ENCODE assay signal across 1 cellular context in the genomic region with DNA sequence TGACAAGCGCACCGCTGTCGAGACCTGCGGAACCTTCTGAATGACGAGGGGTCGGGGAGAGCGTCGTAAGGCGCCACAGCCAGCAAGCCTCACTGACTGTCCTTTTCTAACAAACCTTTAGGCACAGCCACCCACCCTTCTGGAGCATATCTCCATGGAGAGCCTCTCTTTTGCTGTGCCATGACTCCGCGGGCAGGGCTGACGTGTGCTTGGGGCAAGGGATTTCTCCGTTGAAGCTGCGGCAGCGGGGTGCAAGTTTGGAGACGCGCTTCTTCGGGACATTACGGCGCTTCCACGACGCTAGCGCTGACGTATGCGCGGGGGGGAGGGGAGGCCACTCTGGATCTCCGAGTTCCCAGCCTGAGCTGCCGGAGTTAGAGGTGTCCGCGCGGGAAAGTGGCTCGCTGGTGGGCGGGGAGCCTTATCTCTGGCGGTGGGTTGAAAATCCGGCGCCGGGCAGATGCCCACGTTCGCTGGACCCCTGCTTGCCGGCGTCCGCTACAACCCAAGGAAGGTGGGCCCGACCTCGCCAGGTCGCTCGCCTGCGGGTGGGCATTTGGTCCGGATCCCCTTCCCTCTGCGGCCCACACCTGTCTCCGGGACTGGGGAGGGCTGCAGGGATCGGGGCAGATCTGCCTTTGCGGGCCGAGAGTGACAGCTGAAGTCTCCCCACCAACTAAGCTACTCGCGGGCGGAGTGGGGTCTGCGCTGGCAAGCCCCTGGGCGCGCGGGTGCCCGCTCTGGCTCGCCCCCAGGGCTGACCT.
TF ChIP-seq lines count a peak whose summit lies in the region.

No MANE protein-coding gene starts in this region.

TF ChIP-seq in GM12878, 131 proteins besides CTCF, POLR2A, EP300 and RAD21 (continued from another document and continues in another):
- TF ChIP-seq, protein P1, sequence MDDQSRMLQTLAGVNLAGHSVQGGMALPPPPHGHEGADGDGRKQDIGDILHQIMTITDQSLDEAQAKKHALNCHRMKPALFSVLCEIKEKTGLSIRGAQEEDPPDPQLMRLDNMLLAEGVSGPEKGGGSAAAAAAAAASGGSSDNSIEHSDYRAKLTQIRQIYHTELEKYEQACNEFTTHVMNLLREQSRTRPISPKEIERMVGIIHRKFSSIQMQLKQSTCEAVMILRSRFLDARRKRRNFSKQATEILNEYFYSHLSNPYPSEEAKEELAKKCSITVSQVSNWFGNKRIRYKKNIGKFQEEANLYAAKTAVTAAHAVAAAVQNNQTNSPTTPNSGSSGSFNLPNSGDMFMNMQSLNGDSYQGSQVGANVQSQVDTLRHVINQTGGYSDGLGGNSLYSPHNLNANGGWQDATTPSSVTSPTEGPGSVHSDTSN (IDR thresholded peaks at IDR 0.05; ENCODE audit: insufficient replicate concordance, low read depth, low read length) = no peak
- peak; percentile 56; the same call in 1 of the 2 replicates for TF ChIP-seq ASH2L (IDR thresholded peaks at IDR 0.05; ENCODE audit: borderline replicate concordance, low read depth)
- 0 out of 2 replicates have a peak, but pooled peaks have one; percentile 29 for TF ChIP-seq HCFC1 (IDR thresholded peaks at IDR 0.05; ENCODE audit: low read length)
- TF ChIP-seq FOXM1 (IDR thresholded peaks at IDR 0.05; ENCODE audit: low read depth, low read length) = no peak
- TF ChIP-seq SRF (IDR thresholded peaks at IDR 0.05; ENCODE audit: low read depth in 2 of 2, low read length in 2 of 2) = peak in 1 of 2 experiments; percentile 80; a peak in 1 of 4 replicates
- no peak for TF ChIP-seq ZNF207 (IDR thresholded peaks at IDR 0.05; ENCODE audit: borderline replicate concordance)
- TF ChIP-seq POU2F2 (IDR thresholded peaks at IDR 0.05; ENCODE audit: borderline replicate concordance, low read depth, low read length) = no peak
- TF ChIP-seq CBX5 (IDR thresholded peaks at IDR 0.05; ENCODE audit: low read depth) = peak; percentile 60
- TF ChIP-seq KAT2A (conservative IDR thresholded peaks at IDR 0.05; ENCODE audit: control insufficient read depth, low read depth, low read length) = no peak
- no peak for TF ChIP-seq BMI1 (IDR thresholded peaks at IDR 0.05; ENCODE audit: borderline replicate concordance)
- TF ChIP-seq STAT1 (conservative IDR thresholded peaks at IDR 0.05) = no peak
- no peak for TF ChIP-seq ZBED1 (IDR thresholded peaks at IDR 0.05; ENCODE audit: borderline replicate concordance)
- no peak for TF ChIP-seq ZSCAN29 (IDR thresholded peaks at IDR 0.05)
- no peak for TF ChIP-seq EZH2 (IDR thresholded peaks at IDR 0.05; ENCODE audit: borderline replicate concordance, control insufficient read depth, low read depth, low read length)
- no peak for TF ChIP-seq POLR2AphosphoS2 (IDR thresholded peaks at IDR 0.05; ENCODE audit: low read depth, low read length)
- TF ChIP-seq RUNX3 (IDR thresholded peaks at IDR 0.05; ENCODE audit: low read length) = no peak
- no peak for TF ChIP-seq RAD51 (IDR thresholded peaks at IDR 0.05)
- TF ChIP-seq CUX1 (IDR thresholded peaks at IDR 0.05; ENCODE audit: insufficient replicate concordance, low read depth, low read length) = no peak
- TF ChIP-seq YBX1 (IDR thresholded peaks at IDR 0.05) = no peak
- no peak for TF ChIP-seq HSF1 (IDR thresholded peaks at IDR 0.05; ENCODE audit: low read depth, low read length)
- no peak for TF ChIP-seq ATF3 (IDR thresholded peaks at IDR 0.05; ENCODE audit: borderline replicate concordance, extremely low read depth, low read depth, low read length)
- no peak for TF ChIP-seq IRF3 (IDR thresholded peaks at IDR 0.05)
- no peak for TF ChIP-seq MEF2B (IDR thresholded peaks at IDR 0.05; ENCODE audit: partially characterized antibody, poor library complexity, severe bottlenecking)
- TF ChIP-seq JUNB (IDR thresholded peaks at IDR 0.05) = peak; percentile 31; the same call in 1 of the 2 replicates
- TF ChIP-seq E2F8 (IDR thresholded peaks at IDR 0.05; ENCODE audit: low read depth, partially characterized antibody) = no peak
- no peak for TF ChIP-seq ZBTB33 (IDR thresholded peaks at IDR 0.05)
- peak; percentile 56; the same call in 1 of the 2 replicates for TF ChIP-seq MXI1 (IDR thresholded peaks at IDR 0.05; ENCODE audit: low read depth, low read length)
- TF ChIP-seq RELA (IDR thresholded peaks at IDR 0.05; ENCODE audit: borderline replicate concordance, partially characterized antibody) = peak; percentile 68
- TF ChIP-seq WRNIP1 (IDR thresholded peaks at IDR 0.05; ENCODE audit: borderline replicate concordance, low read depth, low read length) = no peak
- peak; percentile 94 for TF ChIP-seq CHD2 (IDR thresholded peaks at IDR 0.05; ENCODE audit: borderline replicate concordance, low read depth, low read length)
- no peak for TF ChIP-seq SIX5 (IDR thresholded peaks at IDR 0.05; ENCODE audit: low read depth, low read length, severe bottlenecking)
- TF ChIP-seq RB1 (IDR thresholded peaks at IDR 0.05; ENCODE audit: borderline replicate concordance) = peak; percentile 86; the same call in 1 of the 2 replicates
- TF ChIP-seq CEBPB (IDR thresholded peaks at IDR 0.05; ENCODE audit: borderline replicate concordance in 1 of 2, low read depth in 2 of 2, low read length in 2 of 2) = no peak
- no peak for TF ChIP-seq HDAC6 (IDR thresholded peaks at IDR 0.05; ENCODE audit: unreplicated experiment)
- no peak for TF ChIP-seq ZNF592 (IDR thresholded peaks at IDR 0.05)
- TF ChIP-seq HDGF (IDR thresholded peaks at IDR 0.05) = no peak
- TF ChIP-seq STAT3 (IDR thresholded peaks at IDR 0.05; ENCODE audit: low read depth, low read length) = no peak
- peak; percentile 34; the same call in 1 of the 2 replicates for TF ChIP-seq TCF12 (IDR thresholded peaks at IDR 0.05; ENCODE audit: low read depth, low read length)
- TF ChIP-seq LARP7 (IDR thresholded peaks at IDR 0.05) = peak; percentile 58
- no peak for TF ChIP-seq NFYA (IDR thresholded peaks at IDR 0.05; ENCODE audit: borderline replicate concordance, low read depth, low read length)
